In the genomic region with DNA sequence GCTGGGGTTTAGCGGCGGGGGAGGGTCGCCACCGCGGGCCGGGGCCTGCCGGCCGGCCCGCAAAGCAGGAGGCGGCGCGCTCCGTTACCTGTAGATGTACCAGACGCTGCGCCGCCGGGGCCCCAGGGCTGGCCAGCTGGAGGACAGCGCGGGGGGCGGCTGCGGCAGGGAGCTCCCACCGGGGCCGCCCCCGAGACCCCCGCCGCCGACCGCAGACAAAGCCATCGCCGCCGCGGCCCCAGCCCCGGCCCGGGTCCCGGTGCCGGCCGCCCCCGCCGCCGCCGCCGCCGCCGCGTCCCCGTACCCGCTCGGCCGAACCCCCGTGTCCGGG, we compare ENCODE assay signal across 2 cellular contexts.
TF ChIP-seq lines count a peak whose summit lies in the region.

No MANE protein-coding gene starts in this region.

TF ChIP-seq in GM23338, 12 proteins besides CTCF, POLR2A, EP300 and RAD21 (continued from another document):
- TF ChIP-seq ZNF114 (CRISPR knock-in tag; IDR thresholded peaks at IDR 0.05) (no peak), CREB1 (CRISPR knock-in tag; IDR thresholded peaks at IDR 0.05; ENCODE audit: low read depth) (no peak), JUNB (IDR thresholded peaks at IDR 0.05; ENCODE audit: unreplicated experiment) (no peak), NANOG (IDR thresholded peaks at IDR 0.05; ENCODE audit: borderline replicate concordance) (no peak), EZH2 (IDR thresholded peaks at IDR 0.05; ENCODE audit: low read depth, unreplicated experiment) (no peak), STAT1 (IDR thresholded peaks at IDR 0.05; ENCODE audit: unreplicated experiment) (no peak), EZH2phosphoT487 (IDR thresholded peaks at IDR 0.05; ENCODE audit: unreplicated experiment) (no peak), ZNF331 (CRISPR knock-in tag; IDR thresholded peaks at IDR 0.05; ENCODE audit: low read depth) (no peak)
- TF ChIP-seq, protein P1, sequence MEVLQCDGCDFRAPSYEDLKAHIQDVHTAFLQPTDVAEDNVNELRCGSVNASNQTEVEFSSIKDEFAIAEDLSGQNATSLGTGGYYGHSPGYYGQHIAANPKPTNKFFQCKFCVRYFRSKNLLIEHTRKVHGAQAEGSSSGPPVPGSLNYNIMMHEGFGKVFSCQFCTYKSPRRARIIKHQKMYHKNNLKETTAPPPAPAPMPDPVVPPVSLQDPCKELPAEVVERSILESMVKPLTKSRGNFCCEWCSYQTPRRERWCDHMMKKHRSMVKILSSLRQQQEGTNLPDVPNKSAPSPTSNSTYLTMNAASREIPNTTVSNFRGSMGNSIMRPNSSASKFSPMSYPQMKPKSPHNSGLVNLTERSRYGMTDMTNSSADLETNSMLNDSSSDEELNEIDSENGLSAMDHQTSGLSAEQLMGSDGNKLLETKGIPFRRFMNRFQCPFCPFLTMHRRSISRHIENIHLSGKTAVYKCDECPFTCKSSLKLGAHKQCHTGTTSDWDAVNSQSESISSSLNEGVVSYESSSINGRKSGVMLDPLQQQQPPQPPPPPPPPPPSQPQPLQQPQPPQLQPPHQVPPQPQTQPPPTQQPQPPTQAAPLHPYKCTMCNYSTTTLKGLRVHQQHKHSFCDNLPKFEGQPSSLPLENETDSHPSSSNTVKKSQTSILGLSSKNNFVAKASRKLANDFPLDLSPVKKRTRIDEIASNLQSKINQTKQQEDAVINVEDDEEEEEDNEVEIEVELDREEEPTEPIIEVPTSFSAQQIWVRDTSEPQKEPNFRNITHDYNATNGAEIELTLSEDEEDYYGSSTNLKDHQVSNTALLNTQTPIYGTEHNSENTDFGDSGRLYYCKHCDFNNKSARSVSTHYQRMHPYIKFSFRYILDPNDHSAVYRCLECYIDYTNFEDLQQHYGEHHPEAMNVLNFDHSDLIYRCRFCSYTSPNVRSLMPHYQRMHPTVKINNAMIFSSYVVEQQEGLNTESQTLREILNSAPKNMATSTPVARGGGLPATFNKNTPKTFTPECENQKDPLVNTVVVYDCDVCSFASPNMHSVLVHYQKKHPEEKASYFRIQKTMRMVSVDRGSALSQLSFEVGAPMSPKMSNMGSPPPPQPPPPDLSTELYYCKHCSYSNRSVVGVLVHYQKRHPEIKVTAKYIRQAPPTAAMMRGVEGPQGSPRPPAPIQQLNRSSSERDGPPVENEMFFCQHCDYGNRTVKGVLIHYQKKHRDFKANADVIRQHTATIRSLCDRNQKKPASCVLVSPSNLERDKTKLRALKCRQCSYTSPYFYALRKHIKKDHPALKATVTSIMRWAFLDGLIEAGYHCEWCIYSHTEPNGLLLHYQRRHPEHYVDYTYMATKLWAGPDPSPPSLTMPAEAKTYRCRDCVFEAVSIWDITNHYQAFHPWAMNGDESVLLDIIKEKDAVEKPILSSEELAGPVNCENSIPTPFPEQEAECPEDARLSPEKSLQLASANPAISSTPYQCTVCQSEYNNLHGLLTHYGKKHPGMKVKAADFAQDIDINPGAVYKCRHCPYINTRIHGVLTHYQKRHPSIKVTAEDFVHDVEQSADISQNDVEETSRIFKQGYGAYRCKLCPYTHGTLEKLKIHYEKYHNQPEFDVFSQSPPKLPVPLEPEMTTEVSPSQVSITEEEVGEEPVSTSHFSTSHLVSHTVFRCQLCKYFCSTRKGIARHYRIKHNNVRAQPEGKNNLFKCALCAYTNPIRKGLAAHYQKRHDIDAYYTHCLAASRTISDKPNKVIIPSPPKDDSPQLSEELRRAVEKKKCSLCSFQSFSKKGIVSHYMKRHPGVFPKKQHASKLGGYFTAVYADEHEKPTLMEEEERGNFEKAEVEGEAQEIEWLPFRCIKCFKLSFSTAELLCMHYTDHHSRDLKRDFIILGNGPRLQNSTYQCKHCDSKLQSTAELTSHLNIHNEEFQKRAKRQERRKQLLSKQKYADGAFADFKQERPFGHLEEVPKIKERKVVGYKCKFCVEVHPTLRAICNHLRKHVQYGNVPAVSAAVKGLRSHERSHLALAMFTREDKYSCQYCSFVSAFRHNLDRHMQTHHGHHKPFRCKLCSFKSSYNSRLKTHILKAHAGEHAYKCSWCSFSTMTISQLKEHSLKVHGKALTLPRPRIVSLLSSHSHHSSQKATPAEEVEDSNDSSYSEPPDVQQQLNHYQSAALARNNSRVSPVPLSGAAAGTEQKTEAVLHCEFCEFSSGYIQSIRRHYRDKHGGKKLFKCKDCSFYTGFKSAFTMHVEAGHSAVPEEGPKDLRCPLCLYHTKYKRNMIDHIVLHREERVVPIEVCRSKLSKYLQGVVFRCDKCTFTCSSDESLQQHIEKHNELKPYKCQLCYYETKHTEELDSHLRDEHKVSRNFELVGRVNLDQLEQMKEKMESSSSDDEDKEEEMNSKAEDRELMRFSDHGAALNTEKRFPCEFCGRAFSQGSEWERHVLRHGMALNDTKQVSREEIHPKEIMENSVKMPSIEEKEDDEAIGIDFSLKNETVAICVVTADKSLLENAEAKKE (CRISPR knock-in tag; IDR thresholded peaks at IDR 0.05) = no peak
- TF ChIP-seq, protein P2, sequence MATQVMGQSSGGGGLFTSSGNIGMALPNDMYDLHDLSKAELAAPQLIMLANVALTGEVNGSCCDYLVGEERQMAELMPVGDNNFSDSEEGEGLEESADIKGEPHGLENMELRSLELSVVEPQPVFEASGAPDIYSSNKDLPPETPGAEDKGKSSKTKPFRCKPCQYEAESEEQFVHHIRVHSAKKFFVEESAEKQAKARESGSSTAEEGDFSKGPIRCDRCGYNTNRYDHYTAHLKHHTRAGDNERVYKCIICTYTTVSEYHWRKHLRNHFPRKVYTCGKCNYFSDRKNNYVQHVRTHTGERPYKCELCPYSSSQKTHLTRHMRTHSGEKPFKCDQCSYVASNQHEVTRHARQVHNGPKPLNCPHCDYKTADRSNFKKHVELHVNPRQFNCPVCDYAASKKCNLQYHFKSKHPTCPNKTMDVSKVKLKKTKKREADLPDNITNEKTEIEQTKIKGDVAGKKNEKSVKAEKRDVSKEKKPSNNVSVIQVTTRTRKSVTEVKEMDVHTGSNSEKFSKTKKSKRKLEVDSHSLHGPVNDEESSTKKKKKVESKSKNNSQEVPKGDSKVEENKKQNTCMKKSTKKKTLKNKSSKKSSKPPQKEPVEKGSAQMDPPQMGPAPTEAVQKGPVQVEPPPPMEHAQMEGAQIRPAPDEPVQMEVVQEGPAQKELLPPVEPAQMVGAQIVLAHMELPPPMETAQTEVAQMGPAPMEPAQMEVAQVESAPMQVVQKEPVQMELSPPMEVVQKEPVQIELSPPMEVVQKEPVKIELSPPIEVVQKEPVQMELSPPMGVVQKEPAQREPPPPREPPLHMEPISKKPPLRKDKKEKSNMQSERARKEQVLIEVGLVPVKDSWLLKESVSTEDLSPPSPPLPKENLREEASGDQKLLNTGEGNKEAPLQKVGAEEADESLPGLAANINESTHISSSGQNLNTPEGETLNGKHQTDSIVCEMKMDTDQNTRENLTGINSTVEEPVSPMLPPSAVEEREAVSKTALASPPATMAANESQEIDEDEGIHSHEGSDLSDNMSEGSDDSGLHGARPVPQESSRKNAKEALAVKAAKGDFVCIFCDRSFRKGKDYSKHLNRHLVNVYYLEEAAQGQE (IDR thresholded peaks at IDR 0.05; ENCODE audit: unreplicated experiment) = no peak
- TF ChIP-seq, protein P3, sequence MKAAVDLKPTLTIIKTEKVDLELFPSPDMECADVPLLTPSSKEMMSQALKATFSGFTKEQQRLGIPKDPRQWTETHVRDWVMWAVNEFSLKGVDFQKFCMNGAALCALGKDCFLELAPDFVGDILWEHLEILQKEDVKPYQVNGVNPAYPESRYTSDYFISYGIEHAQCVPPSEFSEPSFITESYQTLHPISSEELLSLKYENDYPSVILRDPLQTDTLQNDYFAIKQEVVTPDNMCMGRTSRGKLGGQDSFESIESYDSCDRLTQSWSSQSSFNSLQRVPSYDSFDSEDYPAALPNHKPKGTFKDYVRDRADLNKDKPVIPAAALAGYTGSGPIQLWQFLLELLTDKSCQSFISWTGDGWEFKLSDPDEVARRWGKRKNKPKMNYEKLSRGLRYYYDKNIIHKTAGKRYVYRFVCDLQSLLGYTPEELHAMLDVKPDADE (IDR thresholded peaks at IDR 0.05) = no peak

TF ChIP-seq in neural cell, 6 proteins besides CTCF, POLR2A, EP300 and RAD21 (continued from another document):
- TF ChIP-seq TAF1 (IDR thresholded peaks at IDR 0.05; ENCODE audit: low read depth) = no peak
- TF ChIP-seq EZH2 (IDR thresholded peaks at IDR 0.05; ENCODE audit: borderline replicate concordance, insufficient read depth, low read length, poor library complexity, severe bottlenecking) = no peak
- no peak for TF ChIP-seq SMC3 (conservative IDR thresholded peaks at IDR 0.05; ENCODE audit: poor library complexity)
- TF ChIP-seq, protein P2 (IDR thresholded peaks at IDR 0.05; ENCODE audit: borderline replicate concordance) = no peak
- TF ChIP-seq POLR2AphosphoS5 (IDR thresholded peaks at IDR 0.05) = no peak
